8 cellular contexts compared by ENCODE assay signal in the genomic region with DNA sequence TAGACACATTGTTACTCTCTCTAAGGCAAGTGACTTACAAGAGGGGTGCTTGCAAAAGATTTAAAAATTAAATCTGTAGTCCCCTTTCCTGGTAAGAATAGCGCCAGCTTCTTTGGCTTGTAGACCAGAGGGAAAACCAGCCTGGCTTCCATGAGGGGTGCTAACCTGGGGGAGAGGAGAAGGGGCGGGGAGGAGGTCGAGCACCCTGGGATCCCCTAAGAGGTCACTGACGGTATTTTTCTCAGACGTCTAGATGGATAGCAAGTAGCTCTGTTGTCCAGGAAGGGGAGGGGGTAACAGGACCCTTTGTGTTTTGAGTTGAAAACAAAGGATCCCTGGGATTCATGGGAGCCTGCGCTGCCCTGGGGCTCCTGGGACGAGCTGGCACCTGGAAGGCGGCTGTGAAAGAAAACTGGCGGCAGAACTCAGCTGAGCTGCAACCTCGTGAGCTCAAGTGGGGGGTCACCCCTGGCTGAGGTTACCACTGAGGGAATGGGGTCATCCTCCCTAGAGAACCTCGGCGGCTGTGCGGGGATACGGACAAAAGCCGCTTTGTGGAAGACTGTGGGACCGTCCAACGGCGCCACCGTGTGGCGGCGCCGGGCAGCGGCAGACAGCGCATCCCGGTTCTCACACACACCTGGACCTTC. TPM values are rescaled to one million over a fixed set of nuclear protein-coding genes. Genes with fewer than 3 reads are reported as not detected.
DNase-seq lines count a peak whose midpoint lies in the region; ATAC-seq and TF ChIP-seq lines count a peak whose summit lies in the region.

No MANE protein-coding gene starts in this region.

- TF ChIP-seq CTCF in AG10803 (conservative IDR thresholded peaks at IDR 0.05; ENCODE audit: low read length) (peak; percentile 99), endodermal cell (conservative IDR thresholded peaks at IDR 0.05) (peak; percentile 97), mesothelial cell of epicardium (IDR thresholded peaks at IDR 0.05; ENCODE audit: unreplicated experiment) (peak; percentile 93)

- no peaks in the 10 kb centered on the region for H3K36me3 Mint-ChIP-seq in activated CD4-positive, alpha-beta memory T cell treated with anti-CD3 and anti-CD28 coated beads, Interleukin-2, amount 10 ng/mL, durations not matched to agents 7 days and 5 days (ENCODE audit: low read depth)
- no peaks in the 10 kb centered on the region for H3K36me3 Mint-ChIP-seq in endodermal cell (ENCODE audit: low read depth)
- no peaks in the 10 kb centered on the region for H3K36me3 Mint-ChIP-seq in mesothelial cell of epicardium

- CTCF ChIA-PET in activated CD4-positive, alpha-beta memory T cell treated with anti-CD3 and anti-CD28 coated beads, Interleukin-2, amount 10 ng/mL, durations not matched to agents 7 days and 5 days (lab: Charles Lee) = interaction anchor here (0.6 to 1.8 kb wide), 9 partner anchors 10 to 689 kb away, joined by 3 to 11 read pairs (median 3); no protein-coding TSS in a partner anchor

- POLR2A ChIA-PET in activated CD4-positive, alpha-beta memory T cell treated with anti-CD3 and anti-CD28 coated beads, Interleukin-2, amount 10 ng/mL, durations not matched to agents 7 days and 5 days (lab: Charles Lee) = no interaction called here

- H3K9ac ChIP-seq in endodermal cell (ENCODE audit: extremely low read depth, low read length, poor library complexity, severe bottlenecking) = no peak overlapping the region

- no peak overlapping the region for H3K27ac Mint-ChIP-seq in activated CD4-positive, alpha-beta memory T cell treated with anti-CD3 and anti-CD28 coated beads, Interleukin-2, amount 10 ng/mL, durations not matched to agents 7 days and 5 days
- H3K27ac Mint-ChIP-seq in endodermal cell = peak overlapping the region; percentile 93
- H3K27ac Mint-ChIP-seq in mesothelial cell of epicardium = no peak overlapping the region

- no peaks in the 10 kb centered on the region for H3K36me3 ChIP-seq in endodermal cell (ENCODE audit: control insufficient read depth, insufficient read depth, low read length)

- DNase-seq in AG10803 (ENCODE audit: low read depth) = peak; percentile 43
- DNase-seq in NCI-H2227 (lab: John Stamatoyannopoulos, UW; ENCODE audit: unreplicated experiment) = peak; percentile 76
- DNase-seq in activated CD4-positive, alpha-beta memory T cell treated with anti-CD3 and anti-CD28 coated beads, Interleukin-2, amount 10 ng/mL, durations not matched to agents 7 days and 5 days = peak; percentile 54
- DNase-seq in endodermal cell = peak; percentile 93
- DNase-seq in mesothelial cell of epicardium (ENCODE audit: low spot score in 2 of 2, unreplicated experiment in 2 of 2) = peak; percentile 48 to 83
- peak; percentile 4 to 9 for DNase-seq in stimulated activated CD8-positive, alpha-beta memory T cell treated with anti-CD3 and anti-CD28 coated beads, Interleukin-7, amount 100 ng/mL, for 1 hour (ENCODE audit: low read depth in 2 of 2)

- H3K4me1 ChIP-seq in endodermal cell (ENCODE audit: control insufficient read depth, insufficient read depth, low read length) = no peaks in the 10 kb centered on the region

- ATAC-seq in GM18508 (IDR thresholded peaks at IDR 0.05; ENCODE audit: insufficient read depth, unreplicated experiment) = peak; percentile 54
- ATAC-seq in HG03025 (IDR thresholded peaks at IDR 0.05; ENCODE audit: low FRiP score, unreplicated experiment) = peak; percentile 79

- peaks cover 41% of the 10 kb centered on the region for H3K27me3 Mint-ChIP-seq in activated CD4-positive, alpha-beta memory T cell treated with anti-CD3 and anti-CD28 coated beads, Interleukin-2, amount 10 ng/mL, durations not matched to agents 7 days and 5 days
- H3K27me3 Mint-ChIP-seq in endodermal cell (ENCODE audit: insufficient read depth) = peaks cover 49% of the 10 kb centered on the region
- H3K27me3 Mint-ChIP-seq in mesothelial cell of epicardium (ENCODE audit: low read depth) = peaks cover 43% of the 10 kb centered on the region

- H3K9me3 Mint-ChIP-seq in activated CD4-positive, alpha-beta memory T cell treated with anti-CD3 and anti-CD28 coated beads, Interleukin-2, amount 10 ng/mL, durations not matched to agents 7 days and 5 days = no peaks in the 10 kb centered on the region
- H3K9me3 Mint-ChIP-seq in endodermal cell (no peaks in the 10 kb centered on the region), mesothelial cell of epicardium (no peaks in the 10 kb centered on the region)

- H3K4me3 Mint-ChIP-seq in activated CD4-positive, alpha-beta memory T cell treated with anti-CD3 and anti-CD28 coated beads, Interleukin-2, amount 10 ng/mL, durations not matched to agents 7 days and 5 days = no peak overlapping the region
- H3K4me3 Mint-ChIP-seq in endodermal cell (peak overlapping the region; percentile 64), mesothelial cell of epicardium (peak overlapping the region; percentile 51)

- no peaks in the 10 kb centered on the region for H3K9me3 ChIP-seq in endodermal cell (ENCODE audit: control insufficient read depth, low read length)

- WGBS in endodermal cell (ENCODE audit: insufficient coverage in 1 of 2, insufficient read length in 1 of 2), 2 experiments = 7 to 13% methylated on average over 11 to 25 of the region's 25 CpGs

- peak overlapping the region; percentile 96 for H3K27ac ChIP-seq in endodermal cell (ENCODE audit: low read depth, low read length)

- no peaks in the 10 kb centered on the region for H3K4me1 Mint-ChIP-seq in activated CD4-positive, alpha-beta memory T cell treated with anti-CD3 and anti-CD28 coated beads, Interleukin-2, amount 10 ng/mL, durations not matched to agents 7 days and 5 days
- H3K4me1 Mint-ChIP-seq in endodermal cell (peaks cover 14% of the 10 kb centered on the region), mesothelial cell of epicardium (peaks cover 10% of the 10 kb centered on the region)

- H3K4me3 ChIP-seq in AG10803 (ENCODE audit: low read length) (peak overlapping the region; percentile 50), endodermal cell (ENCODE audit: low read length) (peak overlapping the region; percentile 72)

- H3K27me3 ChIP-seq in endodermal cell (ENCODE audit: control insufficient read depth, insufficient read depth, low read length, poor library complexity, severe bottlenecking) = peaks cover 10% of the 10 kb centered on the region

RNA-seq across cellular contexts. Expression of a gene that starts 37.8 kb away (rescaled TPM):
- total RNA-seq in activated CD4-positive, alpha-beta memory T cell treated with anti-CD3 and anti-CD28 coated beads, Interleukin-2, amount 10 ng/mL, durations not matched to agents 7 days and 5 days = 10 to 100 TPM; 37.7 to 41.6 TPM
- total RNA-seq in endodermal cell = 10 to 100 TPM; 63.7 to 77.6 TPM
- 36.9 TPM for polyA plus RNA-seq in endodermal cell (2013, experiment 1 of 2)
- polyA plus RNA-seq in endodermal cell (2013, experiment 2 of 2) = 38.0 TPM
- total RNA-seq in mesothelial cell of epicardium = 47.6 to 51.7 TPM (median 49.9 TPM) in 3 replicates

RNA-seq across cellular contexts. Expression of a gene that starts 48.1 kb away (rescaled TPM):
- not detected for total RNA-seq in activated CD4-positive, alpha-beta memory T cell treated with anti-CD3 and anti-CD28 coated beads, Interleukin-2, amount 10 ng/mL, durations not matched to agents 7 days and 5 days
- total RNA-seq in endodermal cell = 1 to 10 TPM; 1.2 to 1.8 TPM
- 3.3 TPM for polyA plus RNA-seq in endodermal cell (2013, experiment 1 of 2)
- polyA plus RNA-seq in endodermal cell (2013, experiment 2 of 2) = 3.3 TPM
- total RNA-seq in mesothelial cell of epicardium = 9.3 to 12.0 TPM (median 11.5 TPM) in 3 replicates

Comparison
In these comparisons a context has a peak if more than half of its experiments do, and no peak if none do; other contexts are left out.
1. Peak in every context shown above with its lines: DNase-seq, ATAC-seq, H3K4me3 ChIP-seq and H3K27ac ChIP-seq.
2. DNase-seq: peak in every context shown above with its lines; median percentile 93 in endodermal cell; 76 in NCI-H2227; 66 in mesothelial cell of epicardium; 54 in activated CD4-positive, alpha-beta memory T cell treated with anti-CD3 and anti-CD28 coated beads, Interleukin-2, amount 10 ng/mL, durations not matched to agents 7 days and 5 days; 43 in AG10803; 6 in stimulated activated CD8-positive, alpha-beta memory T cell treated with anti-CD3 and anti-CD28 coated beads, Interleukin-7, amount 100 ng/mL, for 1 hour.